In the genomic region with DNA sequence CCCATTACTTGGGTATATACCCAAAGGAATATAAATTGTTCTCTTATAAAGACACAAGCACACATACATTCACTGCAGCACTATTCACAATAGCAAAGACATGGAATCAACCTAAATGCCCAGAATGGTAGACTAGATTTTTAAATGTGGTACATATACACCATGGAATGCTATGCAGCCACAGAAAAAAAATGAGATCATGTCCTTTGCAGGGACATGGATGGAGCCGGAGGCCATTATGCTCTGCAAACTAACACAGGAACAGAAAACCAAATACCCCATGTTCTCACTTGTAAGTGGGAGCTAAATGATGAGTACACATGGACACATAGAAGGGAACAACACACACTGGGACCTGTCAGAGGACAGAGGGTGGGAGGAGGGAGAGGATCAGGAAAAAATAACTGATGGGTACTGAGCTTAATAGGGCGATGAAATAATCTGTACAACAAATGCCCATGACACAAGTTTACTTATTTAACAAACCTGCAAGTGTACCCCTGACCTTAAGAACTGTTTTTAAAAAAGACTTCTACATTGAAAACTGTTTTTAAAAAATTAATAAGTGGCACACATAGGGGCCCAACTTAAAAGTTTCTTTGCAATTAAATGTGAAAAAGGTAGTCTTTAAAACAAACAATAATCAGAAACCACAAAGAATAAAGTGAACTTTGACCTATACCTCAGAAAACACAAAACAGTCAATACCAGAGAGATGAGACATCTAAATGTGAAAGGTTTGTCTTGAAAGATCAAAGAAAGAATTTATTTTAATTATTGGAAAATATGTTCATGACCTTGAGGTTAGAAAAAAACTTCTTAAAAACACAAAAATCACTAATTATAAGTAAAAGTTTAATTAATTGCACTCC, we compare ENCODE assay signal across 2 cellular contexts.
A peak's percentile ranks its signal among the peaks of the same experiment; 100 is the strongest.
TF ChIP-seq lines count a peak whose summit lies in the region.

No MANE protein-coding gene starts in this region.

TF ChIP-seq in A549, 52 proteins besides CTCF, POLR2A, EP300 and RAD21 (continued from another document):
- TF ChIP-seq, protein P1, sequence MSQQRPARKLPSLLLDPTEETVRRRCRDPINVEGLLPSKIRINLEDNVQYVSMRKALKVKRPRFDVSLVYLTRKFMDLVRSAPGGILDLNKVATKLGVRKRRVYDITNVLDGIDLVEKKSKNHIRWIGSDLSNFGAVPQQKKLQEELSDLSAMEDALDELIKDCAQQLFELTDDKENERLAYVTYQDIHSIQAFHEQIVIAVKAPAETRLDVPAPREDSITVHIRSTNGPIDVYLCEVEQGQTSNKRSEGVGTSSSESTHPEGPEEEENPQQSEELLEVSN (IDR thresholded peaks at IDR 0.05; ENCODE audit: borderline replicate concordance, low read depth), result no peak
- TF ChIP-seq KDM5A (IDR thresholded peaks at IDR 0.05) (no peak), HOXB13 (CRISPR knock-in tag; IDR thresholded peaks at IDR 0.05; ENCODE audit: low read depth) (no peak), PHF8 (IDR thresholded peaks at IDR 0.05; ENCODE audit: borderline replicate concordance, low read depth) (no peak), SREBF2 (IDR thresholded peaks at IDR 0.05) (no peak), TP53 (CRISPR knock-in tag; IDR thresholded peaks at IDR 0.05) (no peak), ESRRA (IDR thresholded peaks at IDR 0.05; ENCODE audit: borderline replicate concordance, low read length) (no peak)

TF ChIP-seq in HEK293, 187 proteins besides CTCF, POLR2A, EP300 and RAD21 (continued from another document):
- TF ChIP-seq, protein P2, sequence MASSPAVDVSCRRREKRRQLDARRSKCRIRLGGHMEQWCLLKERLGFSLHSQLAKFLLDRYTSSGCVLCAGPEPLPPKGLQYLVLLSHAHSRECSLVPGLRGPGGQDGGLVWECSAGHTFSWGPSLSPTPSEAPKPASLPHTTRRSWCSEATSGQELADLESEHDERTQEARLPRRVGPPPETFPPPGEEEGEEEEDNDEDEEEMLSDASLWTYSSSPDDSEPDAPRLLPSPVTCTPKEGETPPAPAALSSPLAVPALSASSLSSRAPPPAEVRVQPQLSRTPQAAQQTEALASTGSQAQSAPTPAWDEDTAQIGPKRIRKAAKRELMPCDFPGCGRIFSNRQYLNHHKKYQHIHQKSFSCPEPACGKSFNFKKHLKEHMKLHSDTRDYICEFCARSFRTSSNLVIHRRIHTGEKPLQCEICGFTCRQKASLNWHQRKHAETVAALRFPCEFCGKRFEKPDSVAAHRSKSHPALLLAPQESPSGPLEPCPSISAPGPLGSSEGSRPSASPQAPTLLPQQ (tag by site-specific recombination; IDR thresholded peaks at IDR 0.05), result peak; percentile 49; the same call in 1 of the 2 replicates
- no peak for TF ChIP-seq ZNF777 (tag by site-specific recombination; IDR thresholded peaks at IDR 0.05; ENCODE audit: borderline replicate concordance)
- 0 out of 2 replicates have a peak, but pooled peaks have one; percentile 15 for TF ChIP-seq ZSCAN30 (tag by site-specific recombination; IDR thresholded peaks at IDR 0.05)
- peak; percentile 69; the same call in 1 of the 2 replicates for TF ChIP-seq ZNF664 (tag by site-specific recombination; IDR thresholded peaks at IDR 0.05)
TF ChIP-seq in HEK293: peak in this region for 4.
